20 cellular contexts compared by ENCODE assay signal in the genomic region with DNA sequence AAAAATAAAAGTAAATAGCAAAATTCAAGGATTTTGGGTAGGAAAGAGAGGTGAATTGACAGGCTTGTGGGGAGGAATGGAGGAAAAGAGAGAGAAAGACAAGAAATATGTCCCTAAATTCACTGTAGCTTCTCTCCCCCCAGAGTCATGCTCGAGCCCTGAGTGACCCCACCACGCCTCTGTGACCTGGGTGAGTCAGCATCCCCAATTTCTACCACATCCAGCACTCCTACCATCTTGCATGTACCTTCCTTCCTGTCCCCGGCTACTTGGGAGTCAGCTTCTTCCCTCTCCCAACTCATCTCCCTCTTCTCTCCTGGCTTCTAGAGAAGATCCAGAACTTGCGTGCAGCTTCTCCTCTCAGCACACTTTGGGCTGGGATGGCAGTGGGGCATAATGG. TPM values are rescaled to one million over a fixed set of nuclear protein-coding genes. Genes with fewer than 3 reads are reported as not detected.
DNase-seq lines count a peak whose midpoint lies in the region; ATAC-seq and TF ChIP-seq lines count a peak whose summit lies in the region.
"Had no signal": no experiment of that assay in that cellular context is flagged by ENCODE, and none has a peak within 500 bp of the region (broad histone marks: within the 10 kb centered on the region; RNA-seq: fewer than 3 reads in every experiment).

No MANE protein-coding gene starts in this region.

- H3K27ac Mint-ChIP-seq in neural progenitor cell, result peak overlapping the region; percentile 31

- H3K4me3 ChIP-seq in SK-N-SH (ENCODE audit: low read depth in 2 of 2, low read length in 1 of 2) (no peak overlapping the region), neural progenitor cell (no peak overlapping the region), hepatocyte (no peak overlapping the region)
- no peak overlapping the region for H3K4me3 ChIP-seq in effector memory CD4-positive, alpha-beta T cell (ENCODE audit: insufficient read depth, low read depth, low read length, poor library complexity, severe bottlenecking)
- H3K4me3 ChIP-seq: mucosa of descending colon, prostate gland, upper lobe of right lung had no signal

- peaks cover 63% of the 10 kb centered on the region for H3K36me3 Mint-ChIP-seq in neural progenitor cell

- H3K4me2 ChIP-seq in SK-N-SH (no peak overlapping the region), neural progenitor cell (no peak overlapping the region), hepatocyte (no peak overlapping the region)

- no peaks in the 10 kb centered on the region for H3K27me3 ChIP-seq in SK-N-SH (ENCODE audit: insufficient read depth)
- H3K27me3 ChIP-seq in effector memory CD4-positive, alpha-beta T cell (replicated peaks; ENCODE audit: control insufficient read depth, insufficient read depth, low read length, poor library complexity, severe bottlenecking), result no peaks in the 10 kb centered on the region
- H3K27me3 ChIP-seq in neural progenitor cell, result no peaks in the 10 kb centered on the region
- H3K27me3 ChIP-seq in hepatocyte, result no peaks in the 10 kb centered on the region
- H3K27me3 ChIP-seq: upper lobe of right lung had no signal

- H3K36me3 ChIP-seq in SK-N-SH (replicated peaks in 1 of 2; ENCODE audit: control insufficient read depth in 1 of 2, insufficient read depth in 2 of 2, low read length in 1 of 2) (peaks cover 50 to 83% of the 10 kb centered on the region in 2 experiments), neural progenitor cell (peaks cover 5% of the 10 kb centered on the region), hepatocyte (replicated peaks; ENCODE audit: insufficient read depth, low read depth) (no peaks in the 10 kb centered on the region)
- H3K36me3 ChIP-seq in effector memory CD4-positive, alpha-beta T cell (ENCODE audit: control insufficient read depth, insufficient read depth, low read length), result no peaks in the 10 kb centered on the region

- peaks cover 27% of the 10 kb centered on the region for H3K27me3 Mint-ChIP-seq in neural progenitor cell (ENCODE audit: insufficient read depth, low read depth)

- H3K79me2 ChIP-seq in SK-N-SH (ENCODE audit: insufficient read depth) (peaks cover 5% of the 10 kb centered on the region; the same call in 1 of the 2 replicates), neural progenitor cell (ENCODE audit: low read depth) (peaks cover 42% of the 10 kb centered on the region), hepatocyte (peaks cover 15% of the 10 kb centered on the region)

- H2AFZ ChIP-seq in SK-N-SH (ENCODE audit: low read depth) (no peak overlapping the region), neural progenitor cell (replicated peaks) (no peak overlapping the region), hepatocyte (no peak overlapping the region)

- peak overlapping the region; percentile 52 for H3K4me3 Mint-ChIP-seq in neural progenitor cell

- no peak for TF ChIP-seq RAD21 in SK-N-SH (IDR thresholded peaks at IDR 0.05; ENCODE audit: low read length)

- peaks cover 54% of the 10 kb centered on the region for H3F3A ChIP-seq in SK-N-SH (replicated peaks; ENCODE audit: insufficient read depth)
- peaks cover 73% of the 10 kb centered on the region for H3F3A ChIP-seq in neural progenitor cell (ENCODE audit: low read depth)

- H3K27ac ChIP-seq in SK-N-SH (ENCODE audit: low read depth in 2 of 2, low read length in 1 of 2) (peak overlapping the region in 1 of 2 experiments; percentile 89; a peak in 2 of 4 replicates), neural progenitor cell (no peak overlapping the region), hepatocyte (no peak overlapping the region)
- H3K27ac ChIP-seq in effector memory CD4-positive, alpha-beta T cell (ENCODE audit: insufficient read depth, low read length, poor library complexity, severe bottlenecking), result peak overlapping the region; percentile 89
- H3K27ac ChIP-seq: 22Rv1, prostate gland, upper lobe of right lung had no signal

- TF ChIP-seq CTCF in SK-N-SH (IDR thresholded peaks at IDR 0.05) (no peak), neural progenitor cell (IDR thresholded peaks at IDR 0.05) (no peak), hepatocyte (IDR thresholded peaks at IDR 0.05; ENCODE audit: poor library complexity) (no peak), GM13977 (IDR thresholded peaks at IDR 0.05; ENCODE audit: extremely low read depth, insufficient read depth, missing control alignments) (no peak)

- H3K9me3 ChIP-seq in SK-N-SH (no peaks in the 10 kb centered on the region), neural progenitor cell (ENCODE audit: low read depth) (no peaks in the 10 kb centered on the region), hepatocyte (ENCODE audit: low read depth) (no peaks in the 10 kb centered on the region)
- no peaks in the 10 kb centered on the region for H3K9me3 ChIP-seq in effector memory CD4-positive, alpha-beta T cell (ENCODE audit: control insufficient read depth, low read length)
- H3K9me3 ChIP-seq: mucosa of descending colon, prostate gland, upper lobe of right lung had no signal

- POLR2A ChIA-PET in SK-N-SH (lab: Yijun Ruan, JAX), result interaction anchor here (1.1 to 1.8 kb wide), 4 partner anchors 7 to 18 kb away, joined by 3 to 11 read pairs (median 5); a partner anchor contains a TSS

- 83% methylated on average over 3 of the region's 4 CpGs for WGBS in SK-N-SH (ENCODE audit: low lambda C conversion rate)
- 95% methylated on average over 4 of the region's 4 CpGs for WGBS in hepatocyte (ENCODE audit: low lambda C conversion rate, missing lambda C conversion rate)

- DNase-seq in SK-N-SH (peak; percentile 14), GM03348 (ENCODE audit: low spot score) (peak; percentile 4), neural progenitor cell (ENCODE audit: low spot score) (no peak), hepatocyte (ENCODE audit: low spot score) (no peak), SW 1271 (lab: John Stamatoyannopoulos, UW) (no peak), GM13977 (ENCODE audit: low spot score) (no peak)
- no peak for DNase-seq in effector memory CD4-positive, alpha-beta T cell
- DNase-seq: activated CD4-positive, alpha-beta T cell treated with anti-CD3 and anti-CD28 coated beads, Interleukin-2, amount 50 U/mL, for 48 hours; anterior cingulate cortex; EL; mucosa of descending colon; MV-4-11; NCI-H2107; stimulated activated CD4-positive, alpha-beta T cell treated with anti-CD3 and anti-CD28 coated beads, Interleukin-12 subunit alpha, Interleukin-12 subunit beta, amount 100 ng/mL, for 4 hours; stimulated activated naive CD4-positive, alpha-beta T cell treated with Interleukin-2 at 50 U/mL for 16 hours; upper lobe of right lung had no signal

- H3K9me2 ChIP-seq in SK-N-SH (no peaks in the 10 kb centered on the region), hepatocyte (replicated peaks; ENCODE audit: insufficient read depth) (no peaks in the 10 kb centered on the region)

- in situ Hi-C loops in GM13977 (cut with MboI; ENCODE audit: low pct_unique_long_range_greater_than_20kb, low sequenced_read_pairs, unreplicated experiment), result no loop called here

- CTCF ChIA-PET in SK-N-SH (lab: Yijun Ruan, JAX), result interaction anchor here (0.6 to 8.6 kb wide), 7 partner anchors 6 to 282 kb away, joined by 3 to 79 read pairs (median 68); a partner anchor contains a TSS

- no peak for TF ChIP-seq EP300 in SK-N-SH (IDR thresholded peaks at IDR 0.05; ENCODE audit: borderline replicate concordance in 1 of 2, low read depth in 1 of 2, low read length in 1 of 2)

- H3K4me1 Mint-ChIP-seq in neural progenitor cell, result peaks cover 54% of the 10 kb centered on the region

- peaks cover 9% of the 10 kb centered on the region for H3K9me3 Mint-ChIP-seq in neural progenitor cell

- ATAC-seq in SK-N-SH treated with all-trans-retinoic acid at 6 μM for 48 hours, result no peak
- ATAC-seq: upper lobe of right lung had no signal

- H3K4me1 ChIP-seq in SK-N-SH (ENCODE audit: control insufficient read depth in 1 of 2, insufficient read depth in 2 of 2, low read depth in 1 of 2, low read length in 1 of 2), result peaks cover 9 to 26% of the 10 kb centered on the region in 2 experiments; a peak in 3 of 4 replicates
- peaks cover 12% of the 10 kb centered on the region for H3K4me1 ChIP-seq in effector memory CD4-positive, alpha-beta T cell (ENCODE audit: control insufficient read depth, insufficient read depth, low read length, poor library complexity, severe bottlenecking)
- peaks cover 29% of the 10 kb centered on the region for H3K4me1 ChIP-seq in neural progenitor cell
- H3K4me1 ChIP-seq in hepatocyte (ENCODE audit: insufficient read depth), result peaks cover under 1% of the 10 kb centered on the region
- H3K4me1 ChIP-seq: prostate gland had no signal

- H3K9ac ChIP-seq in SK-N-SH, result no peak overlapping the region
- no peak overlapping the region for H3K9ac ChIP-seq in neural progenitor cell

- H4K20me1 ChIP-seq in SK-N-SH (ENCODE audit: insufficient read depth), result peaks cover 6% of the 10 kb centered on the region; the same call in 1 of the 2 replicates
- H4K20me1 ChIP-seq in neural progenitor cell (ENCODE audit: low read depth), result peaks cover 68% of the 10 kb centered on the region
- peaks cover 5% of the 10 kb centered on the region for H4K20me1 ChIP-seq in hepatocyte (ENCODE audit: insufficient read depth, poor library complexity, severe bottlenecking)

RNA-seq across cellular contexts. Expression of a gene that starts 9.8 kb away (rescaled TPM):
- polyA plus RNA-seq in SK-N-SH (2012; rRNA removed) (22.1 and 24.1 TPM in 2 replicates), hepatocyte (24.4 and 25.1 TPM in 2 replicates)
- polyA plus RNA-seq in SK-N-SH (2012; cell fraction: cytosol; rRNA removed), result 10.7 and 24.0 TPM in 2 replicates
- polyA plus RNA-seq in SK-N-SH (2012; cell fraction: nucleus; rRNA removed), result 58.1 and 70.5 TPM in 2 replicates
- total RNA-seq in neural progenitor cell (ENCODE audit: low replicate concordance) (46.2 and 231 TPM in 2 replicates), hepatocyte (29.5 and 52.8 TPM in 2 replicates)

RNA-seq across cellular contexts. Expression of a gene that starts 12.2 kb away (rescaled TPM):
- polyA plus RNA-seq in SK-N-SH (2012; rRNA removed) (0.82 and 0.94 TPM in 2 replicates), hepatocyte (5.4 and 7.8 TPM in 2 replicates)
- polyA plus RNA-seq in SK-N-SH (2012; cell fraction: cytosol; rRNA removed), result 0.41 and 0.58 TPM in 2 replicates
- 2.0 TPM in 2 replicates for polyA plus RNA-seq in SK-N-SH (2012; cell fraction: nucleus; rRNA removed)
- total RNA-seq in neural progenitor cell (ENCODE audit: low replicate concordance) (0.22 and 1.3 TPM in 2 replicates), hepatocyte (1.9 and 4.9 TPM in 2 replicates)
- total RNA-seq: kidney epithelial cell, prostate gland had no signal

RNA-seq across cellular contexts. Expression of a gene that starts 18.6 kb away (rescaled TPM):
- polyA plus RNA-seq in SK-N-SH (2012; rRNA removed) (58.8 and 64.2 TPM in 2 replicates), hepatocyte (36.7 and 38.1 TPM in 2 replicates)
- polyA plus RNA-seq in SK-N-SH (2012; cell fraction: cytosol; rRNA removed), result 20.9 and 35.4 TPM in 2 replicates
- polyA plus RNA-seq in SK-N-SH (2012; cell fraction: nucleus; rRNA removed), result 201 and 236 TPM in 2 replicates
- total RNA-seq in neural progenitor cell (ENCODE audit: low replicate concordance) (15.0 and 46.0 TPM in 2 replicates), hepatocyte (36.0 and 53.7 TPM in 2 replicates)

RNA-seq across cellular contexts. Expression of a gene that starts 31.1 kb away (rescaled TPM):
- polyA plus RNA-seq in SK-N-SH (2012; rRNA removed) (not detected in 2 replicates), hepatocyte (not detected in 2 replicates)
- not detected in 2 replicates for polyA plus RNA-seq in SK-N-SH (2012; cell fraction: cytosol; rRNA removed)
- polyA plus RNA-seq in SK-N-SH (2012; cell fraction: nucleus; rRNA removed), result not detected in 2 replicates
- total RNA-seq in neural progenitor cell (ENCODE audit: low replicate concordance) (not detected in 2 replicates), hepatocyte (not detected in 2 replicates)
- total RNA-seq: kidney epithelial cell, mucosa of descending colon, prostate gland, upper lobe of right lung had no signal

RNA-seq across cellular contexts. Expression of a gene that starts 46.5 kb away (rescaled TPM):
- polyA plus RNA-seq in SK-N-SH (2012; rRNA removed) (not detected in 2 replicates), hepatocyte (not detected in 2 replicates)
- polyA plus RNA-seq in SK-N-SH (2012; cell fraction: cytosol; rRNA removed), result 0.03 TPM in 1 of 2 replicates, not detected in the other
- polyA plus RNA-seq in SK-N-SH (2012; cell fraction: nucleus; rRNA removed), result not detected in 2 replicates
- total RNA-seq in neural progenitor cell (ENCODE audit: low replicate concordance) (not detected in 2 replicates), hepatocyte (not detected in 2 replicates)
- total RNA-seq: kidney epithelial cell, upper lobe of right lung had no signal

Comparison
In these comparisons a context has a peak if more than half of its experiments do, and no peak if none do; other contexts are left out.
1. DNase-seq: peak in SK-N-SH (single experiment) and GM03348 (single experiment); none in effector memory CD4-positive, alpha-beta T cell (0 of 3), neural progenitor cell (single experiment), hepatocyte (single experiment), SW 1271 (0 of 2) and GM13977 (single experiment).